ENCODE assay signal across 9 cellular contexts in the genomic region with DNA sequence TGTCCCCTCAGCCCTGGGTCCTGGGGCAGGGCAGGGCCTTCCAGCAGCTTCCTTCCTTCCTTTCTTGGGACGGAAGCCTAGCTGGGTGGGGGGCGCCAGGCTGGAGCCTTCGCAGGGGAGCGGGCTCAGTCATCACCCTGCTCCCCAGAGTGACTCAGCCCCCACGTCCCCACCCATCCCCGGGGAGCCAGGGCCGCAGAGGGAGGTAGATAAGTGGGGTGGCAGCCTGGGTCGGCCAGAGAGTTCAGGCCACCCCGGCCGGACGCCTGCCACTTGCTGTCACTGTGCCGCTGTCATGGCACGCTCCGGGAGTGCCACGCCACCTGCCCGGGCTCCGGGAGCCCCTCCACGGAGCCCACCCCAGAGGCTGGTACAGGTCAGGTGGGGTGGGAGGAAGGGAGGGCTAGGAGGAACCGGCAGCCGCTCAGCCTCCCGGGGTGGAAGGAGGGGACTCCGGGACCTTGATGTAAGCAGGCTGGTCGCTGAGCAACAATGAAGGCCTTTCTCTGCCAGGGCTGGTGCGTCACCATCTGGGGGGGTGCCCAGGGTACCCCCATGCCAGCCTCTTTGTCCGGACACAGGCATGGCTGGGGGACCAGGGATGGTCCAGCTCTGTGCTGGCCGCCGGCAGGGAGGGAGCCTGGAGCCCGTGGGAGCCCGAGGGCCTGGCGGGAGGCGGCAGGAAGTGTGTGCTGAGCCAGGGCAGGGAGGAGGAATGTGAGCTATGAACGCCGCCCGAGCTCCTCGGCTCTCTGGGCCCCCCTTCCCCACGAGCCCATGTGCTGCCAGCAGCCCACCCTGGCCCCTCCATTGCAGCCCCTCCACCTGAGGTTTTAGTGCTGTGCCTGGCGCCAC. TPM values are rescaled to one million over a fixed set of nuclear protein-coding genes. Genes with fewer than 3 reads are reported as not detected.
DNase-seq lines count a peak whose midpoint lies in the region; FAIRE-seq and TF ChIP-seq lines count a peak whose summit lies in the region.
"Had no signal": no experiment of that assay in that cellular context is flagged by ENCODE, and none has a peak within 500 bp of the region (broad histone marks: within the 10 kb centered on the region; RNA-seq: fewer than 3 reads in every experiment).

No MANE protein-coding gene starts in this region.

- H3K4me3 ChIP-seq in adipocyte (ENCODE audit: low read length) (peak overlapping the region; percentile 12), right atrium auricular region (peak overlapping the region; percentile 47 to 50), BE2C (ENCODE audit: low read depth, low read length) (no peak overlapping the region)

- TF ChIP-seq CTCF in right atrium auricular region (IDR thresholded peaks at IDR 0.05) (no peak), BE2C (IDR thresholded peaks at IDR 0.05; ENCODE audit: low read depth, low read length) (no peak)

- peak overlapping the region; percentile 76 for H3K9ac ChIP-seq in adipocyte (ENCODE audit: low read length)

- peak; percentile 87 for DNase-seq in EH (ENCODE audit: low read depth)
- peak; percentile 87 for DNase-seq in adipocyte (ENCODE audit: low read depth)
- DNase-seq in right atrium auricular region (ENCODE audit: low spot score), result peak; percentile 79
- peak; percentile 56 for DNase-seq in retina
- DNase-seq in HPDE6-E6E7 (ENCODE audit: extremely low spot score), result no peak
- DNase-seq in BE2C, result no peak
- no peak for DNase-seq in RKO (ENCODE audit: low spot score)
- DNase-seq in GM19239 (ENCODE audit: insufficient read length, low spot score), result no peak

- H3K36me3 ChIP-seq in adipocyte (ENCODE audit: control insufficient read depth, insufficient read depth, low read length, severe bottlenecking) (no peaks in the 10 kb centered on the region), right atrium auricular region (peaks cover 42% of the 10 kb centered on the region), BE2C (no peaks in the 10 kb centered on the region)

- H3K27me3 ChIP-seq in adipocyte (replicated peaks; ENCODE audit: control insufficient read depth, insufficient read depth, low read length) (no peaks in the 10 kb centered on the region), right atrium auricular region (no peaks in the 10 kb centered on the region), BE2C (no peaks in the 10 kb centered on the region)

- FAIRE-seq in GM19239 (lab: Jason Lieb, UNC), result no peak
- FAIRE-seq: bronchial epithelial cell had no signal

- H3K9me3 ChIP-seq in adipocyte (ENCODE audit: control insufficient read depth, low read length), result no peaks in the 10 kb centered on the region
- no peaks in the 10 kb centered on the region for H3K9me3 ChIP-seq in right atrium auricular region
- H3K9me3 ChIP-seq in BE2C, result no peaks in the 10 kb centered on the region

- H3K4me1 ChIP-seq in adipocyte (ENCODE audit: control insufficient read depth, insufficient read depth, low read length), result peaks cover 31% of the 10 kb centered on the region
- peaks cover 0 to 73% of the 10 kb centered on the region in 2 donors for H3K4me1 ChIP-seq in right atrium auricular region
- H3K4me1 ChIP-seq in BE2C, result peaks cover 17% of the 10 kb centered on the region

- H3K27ac ChIP-seq in right atrium auricular region, result peak overlapping the region; percentile 84 to 85

RNA-seq across cellular contexts. Expression of a gene that starts 6.6 kb away (rescaled TPM):
- 100 to 1,000 TPM; 187 to 213 TPM for total RNA-seq in right atrium auricular region
- 41.3 TPM for polyA plus RNA-seq in BE2C (2012; ENCODE audit: insufficient read depth, insufficient read length, low read depth)

RNA-seq across cellular contexts. Expression of a gene that starts 13.7 kb away (rescaled TPM):
- not detected for total RNA-seq in right atrium auricular region
- polyA plus RNA-seq in BE2C (2012; ENCODE audit: insufficient read depth, insufficient read length, low read depth), result not detected
- total RNA-seq: bronchial epithelial cell had no signal

RNA-seq across cellular contexts. Expression of a gene that starts 14.3 kb away (rescaled TPM):
- total RNA-seq in right atrium auricular region, result 10 to 100 TPM; 10.3 to 17.7 TPM
- polyA plus RNA-seq in BE2C (2012; ENCODE audit: insufficient read depth, insufficient read length, low read depth), result 176 TPM

RNA-seq across cellular contexts. Expression of a gene that starts 14.5 kb away (rescaled TPM):
- total RNA-seq in right atrium auricular region, result 10 to 100 TPM; 42.4 to 43.2 TPM
- polyA plus RNA-seq in BE2C (2012; ENCODE audit: insufficient read depth, insufficient read length, low read depth), result 238 TPM

RNA-seq across cellular contexts. Expression of a gene that starts 23.7 kb away (rescaled TPM):
- 10 to 100 TPM; 11.4 to 19.9 TPM for total RNA-seq in right atrium auricular region
- 245 TPM for polyA plus RNA-seq in BE2C (2012; ENCODE audit: insufficient read depth, insufficient read length, low read depth)

Comparison
In these comparisons a context has a peak if more than half of its experiments do, and no peak if none do; other contexts are left out.
1. DNase-seq: peak in EH (single experiment), adipocyte (single experiment), right atrium auricular region (single experiment) and retina (single experiment); none in HPDE6-E6E7 (single experiment), BE2C (single experiment), RKO (single experiment) and GM19239 (single experiment).